19 cellular contexts compared by ENCODE assay signal in the genomic region with DNA sequence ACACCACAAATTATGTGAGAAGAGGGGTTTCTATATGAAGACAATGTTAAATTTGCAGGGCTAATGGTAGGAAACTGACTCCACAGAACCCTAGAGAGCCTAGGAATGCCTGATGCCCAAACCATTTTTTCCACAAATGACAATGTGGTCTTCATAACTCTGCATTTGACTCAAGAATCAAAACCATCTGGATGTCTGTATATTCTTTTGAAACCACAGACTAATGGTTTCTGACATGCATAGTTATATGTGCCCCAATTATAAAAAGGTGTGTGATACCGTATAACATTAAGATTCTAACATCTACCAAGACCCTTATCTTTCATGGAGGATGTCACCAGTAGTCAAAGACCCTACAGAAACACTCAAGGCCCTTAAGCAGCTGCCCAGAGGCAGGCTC. TPM values are rescaled to one million over a fixed set of nuclear protein-coding genes. Genes with fewer than 3 reads are reported as not detected.
DNase-seq lines count a peak whose midpoint lies in the region; TF ChIP-seq lines count a peak whose summit lies in the region.
"Had no signal": no experiment of that assay in that cellular context is flagged by ENCODE, and none has a peak within 500 bp of the region (broad histone marks: within the 10 kb centered on the region; RNA-seq: fewer than 3 reads in every experiment).

No MANE protein-coding gene starts in this region.

- H3K4me1 ChIP-seq in adipocyte (ENCODE audit: control insufficient read depth, insufficient read depth, low read length) (no peaks in the 10 kb centered on the region), prostate gland (replicated peaks) (no peaks in the 10 kb centered on the region)
- H3K4me1 ChIP-seq: BLaER1, Caco-2 had no signal

- no peak overlapping the region for H3K27ac ChIP-seq in prostate gland
- H3K27ac ChIP-seq: BLaER1, C4-2B, GM23248 had no signal

- TF ChIP-seq CTCF in prostate gland (IDR thresholded peaks at IDR 0.05): no peak

- no peaks in the 10 kb centered on the region for H3K27me3 ChIP-seq in adipocyte (replicated peaks; ENCODE audit: control insufficient read depth, insufficient read depth, low read length)
- no peaks in the 10 kb centered on the region for H3K27me3 ChIP-seq in prostate gland (replicated peaks; ENCODE audit: insufficient read depth)
- H3K27me3 ChIP-seq: BLaER1 had no signal

- TF ChIP-seq POLR2A in prostate gland (IDR thresholded peaks at IDR 0.05): no peak

- intact Hi-C loops in prostate gland (cut with DNase I): no loop called here

- H3K9me3 ChIP-seq in adipocyte (ENCODE audit: control insufficient read depth, low read length): no peaks in the 10 kb centered on the region
- H3K9me3 ChIP-seq in prostate gland: no peaks in the 10 kb centered on the region
- H3K9me3 ChIP-seq: BLaER1, Caco-2 had no signal

- H3K9ac ChIP-seq in adipocyte (ENCODE audit: low read length): no peak overlapping the region
- H3K9ac ChIP-seq: BLaER1, GM23248 had no signal

- peak; percentile 57 for DNase-seq in SK-N-DZ (ENCODE audit: low spot score)
- DNase-seq in adipocyte (ENCODE audit: low read depth): peak; percentile 70
- DNase-seq in fibroblast of peridontal ligament (ENCODE audit: extremely low read depth): peak; percentile 62
- no peak for DNase-seq in prostate gland (ENCODE audit: low spot score)
- no peak for DNase-seq in stimulated activated CD4-positive, alpha-beta T cell treated with anti-CD3 and anti-CD28 coated beads, Interleukin-4, amount 100 ng/mL, for 1 hour
- DNase-seq in DMS53 (lab: John Stamatoyannopoulos, UW): no peak
- DNase-seq: Caco-2; CD4-positive, CD25-positive, alpha-beta regulatory T cell; CD8-positive, alpha-beta T cell; DMS153; DMS79; EL; GDM1; GM23248; H7; HCEC 1CT had no signal

- H3K36me3 ChIP-seq in adipocyte (ENCODE audit: control insufficient read depth, insufficient read depth, low read length, severe bottlenecking) (no peaks in the 10 kb centered on the region), prostate gland (no peaks in the 10 kb centered on the region)
- H3K36me3 ChIP-seq: BLaER1 had no signal

- no peak overlapping the region for H3K4me3 ChIP-seq in adipocyte (ENCODE audit: low read length)
- no peak overlapping the region for H3K4me3 ChIP-seq in prostate gland
- H3K4me3 ChIP-seq: BLaER1, GM12878, GM23248 had no signal

- WGBS in prostate gland: 83% methylated on average over 1 of the region's 1 CpG

RNA-seq across cellular contexts. Expression of gene SEC61G, which starts 20.3 kb away (rescaled TPM):
- polyA plus RNA-seq in SK-N-DZ (2014; cell fraction: cytosol; rRNA removed): 1,861 and 2,150 TPM in 2 replicates
- polyA plus RNA-seq in SK-N-DZ (2014; cell fraction: nucleus; rRNA removed): 992 and 1,718 TPM in 2 replicates
- 100 to 1,000 TPM; 253 to 473 TPM for total RNA-seq in prostate gland

Comparison
In these comparisons a context has a peak if more than half of its experiments do, and no peak if none do; other contexts are left out.
1. DNase-seq: peak in SK-N-DZ (single experiment), adipocyte (single experiment) and fibroblast of peridontal ligament (single experiment); none in prostate gland (single experiment), stimulated activated CD4-positive, alpha-beta T cell treated with anti-CD3 and anti-CD28 coated beads, Interleukin-4, amount 100 ng/mL, for 1 hour (single experiment) and DMS53 (single experiment).